In the genomic region with DNA sequence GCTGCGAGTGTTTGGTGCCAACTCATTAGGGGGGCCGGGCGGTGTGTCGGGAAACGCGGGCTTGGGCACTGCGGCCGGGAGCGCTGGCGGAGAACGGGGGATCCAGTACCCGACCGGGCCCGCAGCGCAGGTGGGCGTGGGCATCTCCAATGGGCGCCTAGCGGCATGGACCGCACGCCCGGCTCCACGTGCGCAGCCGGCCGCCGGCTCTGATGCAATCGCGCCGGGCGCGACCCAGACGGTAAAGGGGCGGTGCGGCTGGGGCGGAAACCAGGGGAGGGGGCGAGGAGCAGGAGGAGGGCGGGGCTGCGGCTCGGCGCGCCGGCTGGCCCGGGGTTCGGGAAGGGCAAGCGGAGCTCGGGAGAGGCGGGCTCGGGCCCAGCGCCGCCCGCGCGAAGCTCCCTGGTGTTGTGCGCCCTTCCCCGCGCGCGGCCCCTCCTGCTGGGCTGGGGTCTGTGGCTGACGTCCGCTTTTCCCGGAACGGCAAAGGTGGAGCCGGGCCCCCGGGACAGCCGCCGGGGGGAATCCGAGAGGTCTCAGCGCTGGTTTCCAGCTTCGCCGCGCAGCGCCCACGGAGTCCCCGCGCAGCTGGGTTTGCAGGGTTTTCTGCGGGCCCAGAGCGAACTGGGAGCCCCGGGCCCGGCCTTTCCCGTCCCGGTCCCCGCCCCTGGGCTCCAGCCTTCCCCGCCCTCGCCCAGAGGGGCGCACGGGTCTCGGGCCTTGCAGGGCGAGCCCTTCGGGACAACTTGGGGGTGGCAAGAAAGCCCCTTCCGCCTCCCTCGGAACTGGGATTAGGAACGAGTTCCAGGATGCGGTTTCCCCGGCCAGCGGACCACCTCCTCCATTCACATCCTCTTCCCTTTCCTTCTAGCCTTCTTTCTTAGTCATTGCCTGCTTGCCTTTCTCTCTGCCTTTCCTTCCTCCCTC, we compare ENCODE assay signal across 8 cellular contexts. TPM values are rescaled to one million over a fixed set of nuclear protein-coding genes. Genes with fewer than 3 reads are reported as not detected.
A peak's percentile ranks its signal among the peaks of the same experiment; 100 is the strongest.
DNase-seq lines count a peak whose midpoint lies in the region; ATAC-seq and TF ChIP-seq lines count a peak whose summit lies in the region.

No MANE protein-coding gene starts in this region.

- H3K27ac ChIP-seq in liver (ENCODE audit: low read depth in 1 of 2, low read length in 2 of 2) = peak overlapping the region; percentile 44 to 85

- no peaks in the 10 kb centered on the region for H3K9me3 ChIP-seq in liver (ENCODE audit: control insufficient read depth in 4 of 4, low read length in 3 of 4)

- H3K4me3 ChIP-seq in AG10803 (ENCODE audit: low read length) = peak overlapping the region; percentile 87
- peak overlapping the region; percentile 50 to 88 (median 62) for H3K4me3 ChIP-seq in liver (ENCODE audit: low read depth in 1 of 3, low read length in 3 of 3)

- ATAC-seq in GM18907 (IDR thresholded peaks at IDR 0.05; ENCODE audit: unreplicated experiment) (peak; percentile 85), HG03108 (IDR thresholded peaks at IDR 0.05; ENCODE audit: unreplicated experiment) (peak; percentile 72)

- H3K4me1 ChIP-seq in liver (ENCODE audit: control insufficient read depth in 4 of 4, insufficient read depth in 4 of 4, low read length in 3 of 4) = peaks cover 0 to 8% (median 3%) of the 10 kb centered on the region in 4 donors

- WGBS in liver = 5% methylated on average over 95 of the region's 95 CpGs

- TF ChIP-seq CTCF in AG10803 (conservative IDR thresholded peaks at IDR 0.05; ENCODE audit: low read length) (no peak; the same call in 1 of the 2 replicates), liver (IDR thresholded peaks at IDR 0.05; ENCODE audit: low read depth, low read length, missing input control) (no peak)

- peak overlapping the region; percentile 31 to 59 for H3K9ac ChIP-seq in liver (ENCODE audit: low read depth in 1 of 2, low read length in 2 of 2)

- DNase-seq in AG10803 (ENCODE audit: low read depth) (peak; percentile 90), NCI-H510A (lab: John Stamatoyannopoulos, UW) (peak; percentile 64), dedifferentiated amniotic fluid mesenchymal stem cell (ENCODE audit: extremely low spot score) (peak; percentile 81)
- peak; percentile 71 for DNase-seq in activated CD4-positive, alpha-beta T cell treated with anti-CD3 and anti-CD28 coated beads, Interleukin-2, amount 50 U/mL, for 1 hour
- DNase-seq in stimulated activated CD4-positive, alpha-beta T cell treated with anti-CD3 and anti-CD28 coated beads, Interleukin-2, amount 100 ng/mL, for 48 hours = peak; percentile 70 to 78

- TF ChIP-seq RAD21 in liver (IDR thresholded peaks at IDR 0.05) = no peak

- no peaks in the 10 kb centered on the region for H3K36me3 ChIP-seq in liver (ENCODE audit: control insufficient read depth in 4 of 4, insufficient read depth in 3 of 4, low read depth in 1 of 4, low read length in 3 of 4)

- no peaks in the 10 kb centered on the region for H3K27me3 ChIP-seq in liver (ENCODE audit: control insufficient read depth in 4 of 4, insufficient read depth in 4 of 4, low read length in 3 of 4)

TF ChIP-seq in liver, 16 proteins besides CTCF, POLR2A, EP300 and RAD21:
- TF ChIP-seq MAX (IDR thresholded peaks at IDR 0.05) (peak; percentile 26), HNF4G (IDR thresholded peaks at IDR 0.05) (no peak), RXRA (IDR thresholded peaks at IDR 0.05) (no peak), SP1 (IDR thresholded peaks at IDR 0.05) (no peak), YY1 (IDR thresholded peaks at IDR 0.05) (peak; percentile 12), JUND (IDR thresholded peaks at IDR 0.05) (no peak), GABPA (IDR thresholded peaks at IDR 0.05 in 1 of 2, conservative IDR thresholded peaks at IDR 0.05 in 1 of 2) (no peak), FOXA2 (IDR thresholded peaks at IDR 0.05) (no peak)
- TF ChIP-seq, protein P1, sequence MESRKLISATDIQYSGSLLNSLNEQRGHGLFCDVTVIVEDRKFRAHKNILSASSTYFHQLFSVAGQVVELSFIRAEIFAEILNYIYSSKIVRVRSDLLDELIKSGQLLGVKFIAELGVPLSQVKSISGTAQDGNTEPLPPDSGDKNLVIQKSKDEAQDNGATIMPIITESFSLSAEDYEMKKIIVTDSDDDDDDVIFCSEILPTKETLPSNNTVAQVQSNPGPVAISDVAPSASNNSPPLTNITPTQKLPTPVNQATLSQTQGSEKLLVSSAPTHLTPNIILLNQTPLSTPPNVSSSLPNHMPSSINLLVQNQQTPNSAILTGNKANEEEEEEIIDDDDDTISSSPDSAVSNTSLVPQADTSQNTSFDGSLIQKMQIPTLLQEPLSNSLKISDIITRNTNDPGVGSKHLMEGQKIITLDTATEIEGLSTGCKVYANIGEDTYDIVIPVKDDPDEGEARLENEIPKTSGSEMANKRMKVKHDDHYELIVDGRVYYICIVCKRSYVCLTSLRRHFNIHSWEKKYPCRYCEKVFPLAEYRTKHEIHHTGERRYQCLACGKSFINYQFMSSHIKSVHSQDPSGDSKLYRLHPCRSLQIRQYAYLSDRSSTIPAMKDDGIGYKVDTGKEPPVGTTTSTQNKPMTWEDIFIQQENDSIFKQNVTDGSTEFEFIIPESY (IDR thresholded peaks at IDR 0.05) = no peak
- TF ChIP-seq, protein P2, sequence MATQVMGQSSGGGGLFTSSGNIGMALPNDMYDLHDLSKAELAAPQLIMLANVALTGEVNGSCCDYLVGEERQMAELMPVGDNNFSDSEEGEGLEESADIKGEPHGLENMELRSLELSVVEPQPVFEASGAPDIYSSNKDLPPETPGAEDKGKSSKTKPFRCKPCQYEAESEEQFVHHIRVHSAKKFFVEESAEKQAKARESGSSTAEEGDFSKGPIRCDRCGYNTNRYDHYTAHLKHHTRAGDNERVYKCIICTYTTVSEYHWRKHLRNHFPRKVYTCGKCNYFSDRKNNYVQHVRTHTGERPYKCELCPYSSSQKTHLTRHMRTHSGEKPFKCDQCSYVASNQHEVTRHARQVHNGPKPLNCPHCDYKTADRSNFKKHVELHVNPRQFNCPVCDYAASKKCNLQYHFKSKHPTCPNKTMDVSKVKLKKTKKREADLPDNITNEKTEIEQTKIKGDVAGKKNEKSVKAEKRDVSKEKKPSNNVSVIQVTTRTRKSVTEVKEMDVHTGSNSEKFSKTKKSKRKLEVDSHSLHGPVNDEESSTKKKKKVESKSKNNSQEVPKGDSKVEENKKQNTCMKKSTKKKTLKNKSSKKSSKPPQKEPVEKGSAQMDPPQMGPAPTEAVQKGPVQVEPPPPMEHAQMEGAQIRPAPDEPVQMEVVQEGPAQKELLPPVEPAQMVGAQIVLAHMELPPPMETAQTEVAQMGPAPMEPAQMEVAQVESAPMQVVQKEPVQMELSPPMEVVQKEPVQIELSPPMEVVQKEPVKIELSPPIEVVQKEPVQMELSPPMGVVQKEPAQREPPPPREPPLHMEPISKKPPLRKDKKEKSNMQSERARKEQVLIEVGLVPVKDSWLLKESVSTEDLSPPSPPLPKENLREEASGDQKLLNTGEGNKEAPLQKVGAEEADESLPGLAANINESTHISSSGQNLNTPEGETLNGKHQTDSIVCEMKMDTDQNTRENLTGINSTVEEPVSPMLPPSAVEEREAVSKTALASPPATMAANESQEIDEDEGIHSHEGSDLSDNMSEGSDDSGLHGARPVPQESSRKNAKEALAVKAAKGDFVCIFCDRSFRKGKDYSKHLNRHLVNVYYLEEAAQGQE (IDR thresholded peaks at IDR 0.05) = no peak

RNA-seq across cellular contexts. Expression of gene MTHFD1L, which starts 0.9 kb away (rescaled TPM):
- total RNA-seq in liver = 1 to 10 TPM; 3.5 to 7.7 TPM
- 1 to 10 TPM; 2.0 to 2.1 TPM for polyA plus RNA-seq in liver

Comparison
In these comparisons a context has a peak if more than half of its experiments do, and no peak if none do; other contexts are left out.
1. Peak in every context shown above with its lines: DNase-seq, ATAC-seq, H3K4me3 ChIP-seq and H3K27ac ChIP-seq.